12 cellular contexts compared by ENCODE assay signal in genomic region chr12:6166808-6167207, GRCh38. TPM values are rescaled to one million over a fixed set of nuclear protein-coding genes. Genes with fewer than 3 reads are reported as not detected.
A peak's percentile ranks its signal among the peaks of the same experiment; 100 is the strongest.
DNase-seq lines count a peak whose midpoint lies in the region; ATAC-seq, FAIRE-seq and TF ChIP-seq lines count a peak whose summit lies in the region.
"Had no signal": no experiment of that assay in that cellular context is flagged by ENCODE, and none has a peak within 500 bp of the region (broad histone marks: within the 10 kb centered on the region; RNA-seq: fewer than 3 reads in every experiment).

No MANE protein-coding gene starts in this region.

- TF ChIP-seq CTCF in Calu3 (IDR thresholded peaks at IDR 0.05; ENCODE audit: unreplicated experiment) (no peak), Panc1 (IDR thresholded peaks at IDR 0.05) (no peak), endothelial cell of umbilical vein (IDR thresholded peaks at IDR 0.05; ENCODE audit: extremely low read depth in 1 of 2, insufficient read depth in 1 of 2, low read depth in 1 of 2, low read length in 2 of 2) (no peak), gastrocnemius medialis (IDR thresholded peaks at IDR 0.05 in 4 of 5, conservative IDR thresholded peaks at IDR 0.05 in 1 of 5) (no peak), prostate gland (IDR thresholded peaks at IDR 0.05) (no peak)

- no peaks in the 10 kb centered on the region for H3K27me3 ChIP-seq in Panc1 (ENCODE audit: control insufficient read depth, insufficient read depth, low read length)
- no peaks in the 10 kb centered on the region for H3K27me3 ChIP-seq in endothelial cell of umbilical vein (ENCODE audit: control insufficient read depth in 2 of 2, insufficient read depth in 2 of 2, low read length in 2 of 2)
- H3K27me3 ChIP-seq in gastrocnemius medialis, result no peaks in the 10 kb centered on the region
- H3K27me3 ChIP-seq in prostate gland (replicated peaks; ENCODE audit: insufficient read depth), result no peaks in the 10 kb centered on the region
- H3K27me3 ChIP-seq: ovary had no signal

- dilution Hi-C loops in endothelial cell of umbilical vein (cut with MboI; ENCODE audit: extremely low pct_ligation_motif_present, low sequenced_read_pairs), result no loop called here

- H3K4me2 ChIP-seq in endothelial cell of umbilical vein (ENCODE audit: insufficient read depth, low read length), result peak overlapping the region; percentile 51

- intact Hi-C loops in Calu3 (cut with micrococcal nuclease; ENCODE audit: unreplicated experiment), result no loop called here
- intact Hi-C loops in Panc1 (cut with micrococcal nuclease; ENCODE audit: unreplicated experiment), result no loop called here
- intact Hi-C loops in endothelial cell of umbilical vein (cut with micrococcal nuclease), result loop anchor here (1.0 to 2.0 kb wide), 4 partner anchors 14 to 51 kb away; partner anchors contain the start of gene VWF
- intact Hi-C loops in gastrocnemius medialis (cut with DNase I; ENCODE audit: low total_unique reads), result no loop called here
- intact Hi-C loops in prostate gland (cut with DNase I), result no loop called here

- BruUV-seq in Calu3 (replicated peaks; lab: Mats Ljungman, UMichigan) (no TSS peak), Panc1 (replicated peaks; lab: Mats Ljungman, UMichigan) (no TSS peak), endothelial cell of umbilical vein (replicated peaks; lab: Mats Ljungman, UMichigan) (no TSS peak)

- no peaks in the 10 kb centered on the region for H3K27me3 Mint-ChIP-seq in Calu3 (ENCODE audit: unreplicated experiment)

- no peak for FAIRE-seq in endothelial cell of umbilical vein (lab: Jason Lieb, UNC)

- no peaks in the 10 kb centered on the region for H3K9me1 ChIP-seq in endothelial cell of umbilical vein (replicated peaks; ENCODE audit: control insufficient read depth, extremely low read depth, insufficient read depth, low read length)

- H3K4me1 ChIP-seq in Panc1 (ENCODE audit: control insufficient read depth, insufficient read depth, low read length) (peaks cover 6% of the 10 kb centered on the region), endothelial cell of umbilical vein (ENCODE audit: control insufficient read depth, extremely low read depth, insufficient read depth, low read length) (peaks cover 46% of the 10 kb centered on the region), gastrocnemius medialis (peaks cover 8 to 14% of the 10 kb centered on the region in 2 donors), prostate gland (replicated peaks) (no peaks in the 10 kb centered on the region)

- DNase-seq in Calu3 (no peak), Panc1 (ENCODE audit: low read depth, low spot score) (no peak), endothelial cell of umbilical vein (ENCODE audit: low read depth, low spot score) (no peak), gastrocnemius medialis (no peak), prostate gland (ENCODE audit: low spot score) (no peak), iPS-NIHi7 (ENCODE audit: extremely low spot score) (no peak)
- DNase-seq: activated T-cell treated with anti-CD3 and anti-CD28 coated beads, Interleukin-2, amount 50 U/mL, for 1 hour; DMS 273 treated with DMSO at 0.1 percent for 48 hours; NCI-H82 had no signal

- ATAC-seq in Panc1, result no peak
- no peak for ATAC-seq in gastrocnemius medialis
- no peak for ATAC-seq in GM19324 (IDR thresholded peaks at IDR 0.05; ENCODE audit: low FRiP score, unreplicated experiment)
- ATAC-seq in GM18873 (IDR thresholded peaks at IDR 0.05; ENCODE audit: low FRiP score, unreplicated experiment), result no peak

- no peak overlapping the region for H3K4me3 ChIP-seq in Panc1 (ENCODE audit: low read depth in 2 of 2, low read length in 2 of 2)
- H3K4me3 ChIP-seq in endothelial cell of umbilical vein (replicated peaks in 1 of 3; ENCODE audit: insufficient read depth in 1 of 3, low read depth in 1 of 3, low read length in 3 of 3), result no peak overlapping the region
- H3K4me3 ChIP-seq in gastrocnemius medialis, result no peak overlapping the region
- H3K4me3 ChIP-seq in prostate gland, result no peak overlapping the region
- H3K4me3 ChIP-seq: ovary had no signal

- no peaks in the 10 kb centered on the region for H3K36me3 ChIP-seq in Panc1 (ENCODE audit: control insufficient read depth, insufficient read depth, low read length)
- no peaks in the 10 kb centered on the region for H3K36me3 ChIP-seq in endothelial cell of umbilical vein (ENCODE audit: control insufficient read depth in 2 of 2, extremely low read depth in 1 of 2, insufficient read depth in 2 of 2, low read length in 2 of 2)
- H3K36me3 ChIP-seq in gastrocnemius medialis, result no peaks in the 10 kb centered on the region
- H3K36me3 ChIP-seq in prostate gland, result no peaks in the 10 kb centered on the region
- H3K36me3 ChIP-seq: ovary had no signal

- CTCF ChIA-PET in Calu3 (lab: Charles Lee), result interaction anchor here (1.7 kb wide), 1 partner anchor 29 kb away, joined by 8 read pairs; no protein-coding TSS in a partner anchor
- CTCF ChIA-PET in Panc1 (lab: Charles Lee), result no interaction called here
- CTCF ChIA-PET in endothelial cell of umbilical vein (lab: Charles Lee), result interaction anchor here (1.3 to 5.8 kb wide), 8 partner anchors 9 to 100 kb away, joined by 4 to 43 read pairs (median 5); no protein-coding TSS in a partner anchor

- no peaks in the 10 kb centered on the region for H3K9me3 ChIP-seq in Panc1 (ENCODE audit: control insufficient read depth, insufficient read depth, low read depth, low read length)
- no peaks in the 10 kb centered on the region for H3K9me3 ChIP-seq in endothelial cell of umbilical vein (replicated peaks; ENCODE audit: control insufficient read depth, insufficient read depth, low read length)
- H3K9me3 ChIP-seq in gastrocnemius medialis, result no peaks in the 10 kb centered on the region
- no peaks in the 10 kb centered on the region for H3K9me3 ChIP-seq in prostate gland
- H3K9me3 ChIP-seq: ovary had no signal

- in situ Hi-C loops in Panc1 (cut with HindIII; ENCODE audit: low pct_unique_long_range_greater_than_20kb, low sequenced_read_pairs) (no loop called here), gastrocnemius medialis (cut with MboI; ENCODE audit: low sequenced_read_pairs in 4 of 4) (no loop called here)

- H3K4me1 Mint-ChIP-seq in Calu3 (ENCODE audit: low read depth, unreplicated experiment), result peaks cover 20% of the 10 kb centered on the region

- TF ChIP-seq POLR2A in endothelial cell of umbilical vein (IDR thresholded peaks at IDR 0.05; ENCODE audit: low read depth, low read length) (no peak), gastrocnemius medialis (IDR thresholded peaks at IDR 0.05) (no peak), prostate gland (IDR thresholded peaks at IDR 0.05) (no peak)

- no peak overlapping the region for H2AFZ ChIP-seq in endothelial cell of umbilical vein (ENCODE audit: low read depth, low read length)

- H3K27ac ChIP-seq in Panc1 (ENCODE audit: low read length), result 0 out of 2 replicates have a peak overlapping the region, but pooled peaks have one; percentile 7
- H3K27ac ChIP-seq in endothelial cell of umbilical vein (ENCODE audit: insufficient read depth, low read depth, low read length), result peak overlapping the region; percentile 100
- peak overlapping the region; percentile 64 to 81 (median 72) for H3K27ac ChIP-seq in gastrocnemius medialis
- H3K27ac ChIP-seq in prostate gland, result peak overlapping the region in 1 of 2 donors; percentile 24
- H3K27ac ChIP-seq: ovary had no signal

- no peaks in the 10 kb centered on the region for H3K9me3 Mint-ChIP-seq in Calu3 (ENCODE audit: low read depth, unreplicated experiment)

- H3K27ac Mint-ChIP-seq in Calu3 (ENCODE audit: unreplicated experiment), result peak overlapping the region; percentile 84

- POLR2A ChIA-PET in Panc1 (lab: Charles Lee), result no interaction called here
- POLR2A ChIA-PET in endothelial cell of umbilical vein (lab: Charles Lee), result interaction anchor here (0.6 to 2.2 kb wide), 9 partner anchors 9 to 93 kb away, joined by 3 to 16 read pairs (median 5); partner anchors contain the start of gene VWF

- H3K9ac ChIP-seq in endothelial cell of umbilical vein (replicated peaks; ENCODE audit: extremely low read depth, insufficient read depth, low read length), result peak overlapping the region; percentile 94

- no peaks in the 10 kb centered on the region for H4K20me1 ChIP-seq in endothelial cell of umbilical vein (replicated peaks; ENCODE audit: control insufficient read depth, extremely low read depth, insufficient read depth, low read length)

- H3K36me3 Mint-ChIP-seq in Calu3 (ENCODE audit: insufficient read depth, unreplicated experiment), result peaks cover 10% of the 10 kb centered on the region

- H3K79me2 ChIP-seq in endothelial cell of umbilical vein (ENCODE audit: control insufficient read depth, insufficient read depth, low read length), result peaks cover 6% of the 10 kb centered on the region

- peak overlapping the region; percentile 36 for H3K4me3 Mint-ChIP-seq in Calu3 (ENCODE audit: low read depth, unreplicated experiment)

- 92% methylated on average over 6 of the region's 6 CpGs for WGBS in prostate gland

RNA-seq across cellular contexts. Expression of gene CD9, which starts 33.4 kb away (rescaled TPM):
- total RNA-seq in Calu3 (2022), result 124 and 128 TPM in 2 replicates
- total RNA-seq in Panc1 (2021; ENCODE audit: unreplicated experiment), result 103 TPM
- polyA plus RNA-seq in Panc1 (2012; ENCODE audit: insufficient read length), result 150 TPM
- 379 and 504 TPM in 2 replicates for total RNA-seq in endothelial cell of umbilical vein
- polyA plus RNA-seq in endothelial cell of umbilical vein, result 943 and 1,225 TPM in 2 replicates
- polyA plus RNA-seq in endothelial cell of umbilical vein (2011; cell fraction: cytosol; rRNA removed), result 972 and 1,213 TPM in 2 replicates
- 481 and 655 TPM in 2 replicates for polyA plus RNA-seq in endothelial cell of umbilical vein (2011; cell fraction: nucleus; rRNA removed)
- 1,387 and 1,527 TPM in 2 replicates for polyA plus RNA-seq in endothelial cell of umbilical vein (2012)
- 848 and 909 TPM in 2 replicates for polyA minus RNA-seq in endothelial cell of umbilical vein
- 79.2 TPM for polyA minus RNA-seq in endothelial cell of umbilical vein (2011; cell fraction: cytosol; rRNA and poly(A)+ RNA removed)
- polyA minus RNA-seq in endothelial cell of umbilical vein (2011; cell fraction: nucleus; rRNA and poly(A)+ RNA removed), result 148 and 194 TPM in 2 replicates
- 10 to 100 TPM; 26.7 to 50.6 (median 48.4) TPM for total RNA-seq in gastrocnemius medialis
- 100 to 1,000 TPM; 198 to 845 TPM for total RNA-seq in prostate gland

RNA-seq across cellular contexts. Expression of gene VWF, which starts 42.3 kb away (rescaled TPM):
- total RNA-seq in Calu3 (2022) (not detected in 2 replicates), Panc1 (2021; ENCODE audit: unreplicated experiment) (0.31 TPM), endothelial cell of umbilical vein (1,882 and 2,328 TPM in 2 replicates), gastrocnemius medialis (100 to 1,000 TPM in 2 of 4 donors, 10 to 100 TPM in 2; 78.8 to 118 (median 101) TPM), prostate gland (100 to 1,000 TPM in 1 of 2 donors, 10 to 100 TPM in 1; 55.0 to 193 TPM)
- not detected for polyA plus RNA-seq in Panc1 (2012; ENCODE audit: insufficient read length)
- 1,041 and 1,132 TPM in 2 replicates for polyA plus RNA-seq in endothelial cell of umbilical vein
- 1,164 and 1,406 TPM in 2 replicates for polyA plus RNA-seq in endothelial cell of umbilical vein (2011; cell fraction: cytosol; rRNA removed)
- polyA plus RNA-seq in endothelial cell of umbilical vein (2011; cell fraction: nucleus; rRNA removed), result 1,241 and 1,484 TPM in 2 replicates
- polyA plus RNA-seq in endothelial cell of umbilical vein (2012), result 546 and 824 TPM in 2 replicates
- polyA minus RNA-seq in endothelial cell of umbilical vein, result 2,231 and 2,679 TPM in 2 replicates
- not detected for polyA minus RNA-seq in endothelial cell of umbilical vein (2011; cell fraction: cytosol; rRNA and poly(A)+ RNA removed)
- polyA minus RNA-seq in endothelial cell of umbilical vein (2011; cell fraction: nucleus; rRNA and poly(A)+ RNA removed), result 1,538 and 1,756 TPM in 2 replicates

Comparison
In these comparisons a context has a peak if more than half of its experiments do, and no peak if none do; other contexts are left out.
1. RNA of gene VWF, which starts 42.3 kb away (total RNA-seq): 1,882 to 2,328 TPM in endothelial cell of umbilical vein, 55.0 to 193 TPM in prostate gland and 78.8 to 118 TPM in gastrocnemius medialis; 0.31 TPM in Panc1 (single experiment) and not detected in Calu3; every median in the first group is over 10 times any median in the second.